1 cellular context compared by ENCODE assay signal in the genomic region with DNA sequence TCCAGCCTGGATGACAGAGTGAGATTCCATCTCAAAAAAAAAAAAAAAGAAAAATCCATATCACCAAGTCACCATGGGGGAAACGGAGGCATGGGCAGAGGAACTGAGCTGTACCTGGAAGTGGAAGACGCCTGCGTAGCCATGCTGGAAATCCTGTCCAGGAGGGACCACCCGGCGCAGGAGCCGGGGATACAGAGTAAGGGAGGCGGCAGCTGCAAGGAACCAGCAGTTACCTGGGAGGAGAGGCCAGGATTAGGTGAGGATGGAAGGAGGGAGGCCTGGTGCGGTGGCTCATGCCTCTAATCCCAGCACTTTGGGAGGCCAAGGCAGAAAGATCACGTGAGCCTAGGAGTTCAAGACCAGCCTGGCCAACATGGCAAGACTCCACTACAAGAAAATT.
TF ChIP-seq lines count a peak whose summit lies in the region.

No MANE protein-coding gene starts in this region.

TF ChIP-seq in HEK293, 187 proteins besides CTCF, POLR2A, EP300 and RAD21 (continued from another document):
- TF ChIP-seq, protein P1, sequence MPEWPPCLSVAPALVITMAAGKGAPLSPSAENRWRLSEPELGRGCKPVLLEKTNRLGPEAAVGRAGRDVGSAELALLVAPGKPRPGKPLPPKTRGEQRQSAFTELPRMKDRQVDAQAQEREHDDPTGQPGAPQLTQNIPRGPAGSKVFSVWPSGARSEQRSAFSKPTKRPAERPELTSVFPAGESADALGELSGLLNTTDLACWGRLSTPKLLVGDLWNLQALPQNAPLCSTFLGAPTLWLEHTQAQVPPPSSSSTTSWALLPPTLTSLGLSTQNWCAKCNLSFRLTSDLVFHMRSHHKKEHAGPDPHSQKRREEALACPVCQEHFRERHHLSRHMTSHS (tag by site-specific recombination; IDR thresholded peaks at IDR 0.05), result no peak
